In genomic region chr13:23609414-23610186, GRCh38 we compare ENCODE assay signal across 8 cellular contexts. TPM values are rescaled to one million over a fixed set of nuclear protein-coding genes. Genes with fewer than 3 reads are reported as not detected.
DNase-seq lines count a peak whose midpoint lies in the region; ATAC-seq and TF ChIP-seq lines count a peak whose summit lies in the region.

No MANE protein-coding gene starts in this region.

- no peaks in the 10 kb centered on the region for H3K36me3 Mint-ChIP-seq in CD14-positive monocyte
- peaks cover 1% of the 10 kb centered on the region for H3K36me3 Mint-ChIP-seq in chondrocyte (ENCODE audit: low read depth)

- H3K27ac Mint-ChIP-seq in CD14-positive monocyte, result peak overlapping the region in 4 of 7 donors; percentile 10 to 83 (median 28)
- H3K27ac Mint-ChIP-seq in chondrocyte (ENCODE audit: unreplicated experiment), result peak overlapping the region; percentile 82

- TF ChIP-seq CTCF in CD14-positive monocyte (IDR thresholded peaks at IDR 0.05), result no peak
- no peak for TF ChIP-seq CTCF in chondrocyte (IDR thresholded peaks at IDR 0.05)
- TF ChIP-seq CTCF in Peyer's patch (IDR thresholded peaks at IDR 0.05), result no peak

- H3K9me3 Mint-ChIP-seq in CD14-positive monocyte, result peaks cover 0 to 3% (median 0%) of the 10 kb centered on the region in 7 donors
- no peaks in the 10 kb centered on the region for H3K9me3 Mint-ChIP-seq in chondrocyte (ENCODE audit: low read depth)

- H3K4me1 Mint-ChIP-seq in CD14-positive monocyte (peaks cover 24% of the 10 kb centered on the region), chondrocyte (ENCODE audit: low read depth) (peaks cover 33% of the 10 kb centered on the region)

- H3K4me3 Mint-ChIP-seq in CD14-positive monocyte (peak overlapping the region; percentile 74 to 92), chondrocyte (ENCODE audit: unreplicated experiment) (peak overlapping the region; percentile 36)

- no peak for TF ChIP-seq POLR2A in Peyer's patch (IDR thresholded peaks at IDR 0.05)

- H3K27me3 ChIP-seq in muscle layer of duodenum (ENCODE audit: low read depth, low read length) (no peaks in the 10 kb centered on the region), Peyer's patch (no peaks in the 10 kb centered on the region)

- H3K4me3 ChIP-seq in muscle layer of duodenum (ENCODE audit: low read depth in 1 of 2, low read length in 2 of 2) (peak overlapping the region; percentile 19 to 37), Peyer's patch (peak overlapping the region in 1 of 4 donors; percentile 6)

- H3K27ac ChIP-seq in muscle layer of duodenum (ENCODE audit: low read length) (peak overlapping the region; percentile 17), Peyer's patch (peak overlapping the region in 2 of 4 donors; percentile 14 to 15)

- H3K36me3 ChIP-seq in muscle layer of duodenum (ENCODE audit: control insufficient read depth in 1 of 2, insufficient read depth in 2 of 2, low read length in 2 of 2) (no peaks in the 10 kb centered on the region), Peyer's patch (no peaks in the 10 kb centered on the region)

- H3K4me1 ChIP-seq in muscle layer of duodenum (ENCODE audit: control insufficient read depth in 1 of 2, insufficient read depth in 2 of 2, low read length in 2 of 2) (peaks cover 17 to 35% of the 10 kb centered on the region in 2 donors), Peyer's patch (peaks cover 0 to 19% (median 1%) of the 10 kb centered on the region in 4 donors)

- H3K27me3 Mint-ChIP-seq in CD14-positive monocyte (ENCODE audit: low read depth in 3 of 3) (peaks cover 0 to 1% (median 0%) of the 10 kb centered on the region in 3 donors), chondrocyte (ENCODE audit: low read depth) (no peaks in the 10 kb centered on the region)

- DNase-seq in CD14-positive monocyte (ENCODE audit: low spot score) (no peak), chondrocyte (ENCODE audit: low spot score) (no peak), posterior cingulate gyrus (no peak), anterior cingulate cortex (lab: John Stamatoyannopoulos, UW) (no peak), Peyer's patch (no peak)

- H3K9me3 ChIP-seq in muscle layer of duodenum (ENCODE audit: control insufficient read depth in 1 of 2, low read length in 2 of 2) (no peaks in the 10 kb centered on the region), Peyer's patch (no peaks in the 10 kb centered on the region)

- intact Hi-C loops in CD14-positive monocyte (cut with micrococcal nuclease) (no loop called here), posterior cingulate gyrus (cut with DNase I) (no loop called here)

- ATAC-seq in HG02571 (IDR thresholded peaks at IDR 0.05; ENCODE audit: unreplicated experiment), result peak; percentile 51
- ATAC-seq in GM18870 (IDR thresholded peaks at IDR 0.05; ENCODE audit: unreplicated experiment), result no peak

RNA-seq across cellular contexts. Expression of gene TNFRSF19, which starts 39.4 kb away (rescaled TPM):
- under 1 TPM in 1 of 2 donors, not detected in 1; 0.11 TPM for polyA plus RNA-seq in CD14-positive monocyte
- total RNA-seq in chondrocyte (1.2 to 1.7 TPM (median 1.3 TPM) in 3 replicates), Peyer's patch (1 to 10 TPM in 2 of 4 donors, under 1 TPM in 1, not detected in 1; 0.94 to 1.7 (median 1.2) TPM)
